In the genomic region with DNA sequence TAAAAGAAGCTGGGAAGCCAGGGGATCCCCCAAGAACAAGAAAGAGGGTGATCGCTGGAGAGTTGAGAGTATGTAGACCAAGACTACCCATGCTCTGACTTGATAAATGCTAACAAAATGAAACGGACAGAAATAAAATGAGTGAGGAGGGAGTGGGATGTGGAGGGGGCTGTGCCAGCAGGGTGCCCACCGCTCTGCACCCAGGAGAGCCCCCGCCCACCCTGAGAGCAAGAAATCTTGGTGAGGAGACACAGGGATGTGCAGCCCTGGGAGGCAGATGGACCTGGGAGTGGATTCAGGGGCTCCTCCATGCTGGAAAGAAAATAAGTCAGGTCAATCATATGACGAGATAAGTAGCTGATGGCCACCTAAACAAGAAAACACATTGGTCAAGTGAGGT, we compare ENCODE assay signal across 39 cellular contexts.
"Had no signal": no experiment of that assay in that cellular context is flagged by ENCODE, and none has a peak within 500 bp of the region (broad histone marks: within the 10 kb centered on the region; RNA-seq: fewer than 3 reads in every experiment).

No MANE protein-coding gene starts in this region.

- ATAC-seq: activated naive CD4-positive, alpha-beta T cell treated with anti-CD3 and anti-CD28 coated beads, Interleukin-2, amount 50 U/mL, for 72 hours; activated naive CD8-positive, alpha-beta T cell treated with anti-CD3 and anti-CD28 coated beads, Interleukin-2, amount 50 U/mL, for 24 hours; activated T-cell treated with anti-CD3 and anti-CD28 coated beads, Interleukin-2, amount 50 U/mL, for 4 hours; activated T-cell treated with anti-CD3 and anti-CD28 coated beads, Interleukin-2, amount 50 U/mL, for 72 hours; activated T-helper 17 cell treated with anti-CD3 and anti-CD28 coated beads, Interleukin-2, amount 50 U/mL, for 72 hours; body of pancreas had no signal

- H3K27ac Mint-ChIP-seq: activated naive CD4-positive, alpha-beta T cell treated with anti-CD3 and anti-CD28 coated beads for 36 hours; activated naive CD4-positive, alpha-beta T cell treated with anti-CD3 and anti-CD28 coated beads, Interleukin-2, amount 10 ng/mL, durations not matched to agents 7 days and 5 days; activated naive CD4-positive, alpha-beta T cell treated with anti-CD3 and anti-CD28 coated beads, Interleukin-2, amount 50 U/mL, for 24 hours; activated naive CD4-positive, alpha-beta T cell treated with anti-CD3 and anti-CD28 coated beads, Interleukin-2, amount 50 U/mL, for 72 hours; activated naive CD8-positive, alpha-beta T cell; activated naive CD8-positive, alpha-beta T cell treated with anti-CD3 and anti-CD28 coated beads for 36 hours; activated naive CD8-positive, alpha-beta T cell treated with anti-CD3 and anti-CD28 coated beads, Interleukin-2, amount 10 ng/mL, durations not matched to agents 7 days and 5 days; activated naive CD8-positive, alpha-beta T cell treated with anti-CD3 and anti-CD28 coated beads, Interleukin-2, amount 50 U/mL, for 24 hours; activated T-cell treated with anti-CD3 and anti-CD28 coated beads, Interleukin-2, amount 50 U/mL, for 24 hours; activated T-cell treated with anti-CD3 and anti-CD28 coated beads, Interleukin-2, amount 50 U/mL, for 72 hours; activated T-helper 1 cell treated with anti-CD3 and anti-CD28 coated beads, Interleukin-12 subunit alpha, Interleukin-12 subunit beta, Interleukin-2, Interleukin-4 antibody, amounts not matched to agents 30 ng/mL and 10 ng/mL and 1 ng/mL, durations not matched to agents 14 hours and 24 hours and 36 hours; activated T-helper 17 cell treated with anti-CD3 and anti-CD28 coated beads, Interleukin-2, amount 50 U/mL, for 72 hours; activated T-helper 2 cell treated with anti-CD3 and anti-CD28 coated beads, Interferon-gamma antibody, Interleukin-2, Interleukin-4, amounts not matched to agents 10 μg/mL and 5 μg/mL and 100 μg/mL, durations not matched to agents 14 hours and 24 hours and 36 hours; brain had no signal

- H3K4me1 Mint-ChIP-seq: activated naive CD4-positive, alpha-beta T cell treated with anti-CD3 and anti-CD28 coated beads, Interleukin-2, amount 10 ng/mL, durations not matched to agents 7 days and 5 days; activated naive CD4-positive, alpha-beta T cell treated with anti-CD3 and anti-CD28 coated beads, Interleukin-2, amount 50 U/mL, for 24 hours; activated naive CD8-positive, alpha-beta T cell treated with anti-CD3 and anti-CD28 coated beads for 36 hours; activated naive CD8-positive, alpha-beta T cell treated with anti-CD3 and anti-CD28 coated beads, Interleukin-2, amount 10 ng/mL, durations not matched to agents 7 days and 5 days; activated T-helper 17 cell treated with anti-CD3 and anti-CD28 coated beads, Interleukin-2, amount 50 U/mL, for 72 hours had no signal

- H3K9me3 ChIP-seq: adrenal gland, ascending aorta, body of pancreas, breast epithelium had no signal

- H3K27me3 ChIP-seq: adrenal gland, ascending aorta, body of pancreas, brain microvascular endothelial cell, cardiac muscle cell had no signal

- H3K27ac ChIP-seq: adrenal gland, ascending aorta, body of pancreas, brain microvascular endothelial cell, breast epithelium, cardiac muscle cell had no signal

- H3K9me3 Mint-ChIP-seq: activated naive CD4-positive, alpha-beta T cell treated with anti-CD3 and anti-CD28 coated beads for 36 hours; activated naive CD4-positive, alpha-beta T cell treated with anti-CD3 and anti-CD28 coated beads, Interleukin-2, amount 10 ng/mL, durations not matched to agents 7 days and 5 days; activated naive CD4-positive, alpha-beta T cell treated with anti-CD3 and anti-CD28 coated beads, Interleukin-2, amount 50 U/mL, for 24 hours; activated T-cell treated with anti-CD3 and anti-CD28 coated beads, Interleukin-2, amount 50 U/mL, for 4 hours; activated T-helper 1 cell treated with anti-CD3 and anti-CD28 coated beads, Interleukin-12 subunit alpha, Interleukin-12 subunit beta, Interleukin-2, Interleukin-4 antibody, amounts not matched to agents 30 ng/mL and 10 ng/mL and 1 ng/mL, durations not matched to agents 14 hours and 24 hours and 36 hours; activated T-helper 2 cell treated with anti-CD3 and anti-CD28 coated beads, Interferon-gamma antibody, Interleukin-2, Interleukin-4, amounts not matched to agents 10 μg/mL and 5 μg/mL and 100 μg/mL, durations not matched to agents 14 hours and 24 hours and 36 hours had no signal

- H3K36me3 ChIP-seq: adrenal gland, ascending aorta, brain microvascular endothelial cell, breast epithelium, cardiac muscle cell had no signal

- H3K4me1 ChIP-seq: adrenal gland, ascending aorta, body of pancreas, breast epithelium had no signal

- H3K4me3 Mint-ChIP-seq: activated naive CD4-positive, alpha-beta T cell treated with anti-CD3 and anti-CD28 coated beads for 36 hours; activated naive CD4-positive, alpha-beta T cell treated with anti-CD3 and anti-CD28 coated beads, Interleukin-2, amount 10 ng/mL, durations not matched to agents 7 days and 5 days; activated naive CD4-positive, alpha-beta T cell treated with anti-CD3 and anti-CD28 coated beads, Interleukin-2, amount 50 U/mL, for 24 hours; activated naive CD8-positive, alpha-beta T cell; activated naive CD8-positive, alpha-beta T cell treated with anti-CD3 and anti-CD28 coated beads for 36 hours; activated naive CD8-positive, alpha-beta T cell treated with anti-CD3 and anti-CD28 coated beads, Interleukin-2, amount 10 ng/mL, durations not matched to agents 7 days and 5 days; activated naive CD8-positive, alpha-beta T cell treated with anti-CD3 and anti-CD28 coated beads, Interleukin-2, amount 50 U/mL, for 24 hours; activated T-cell treated with anti-CD3 and anti-CD28 coated beads, Interleukin-2, amount 50 U/mL, for 24 hours; activated T-cell treated with anti-CD3 and anti-CD28 coated beads, Interleukin-2, amount 50 U/mL, for 4 hours; activated T-cell treated with anti-CD3 and anti-CD28 coated beads, Interleukin-2, amount 50 U/mL, for 72 hours; activated T-helper 1 cell treated with anti-CD3 and anti-CD28 coated beads, Interleukin-12 subunit alpha, Interleukin-12 subunit beta, Interleukin-2, Interleukin-4 antibody, amounts not matched to agents 30 ng/mL and 10 ng/mL and 1 ng/mL, durations not matched to agents 14 hours and 24 hours and 36 hours; activated T-helper 17 cell treated with anti-CD3 and anti-CD28 coated beads, Interleukin-2, amount 50 U/mL, for 72 hours; brain; central memory CD8-positive, alpha-beta T cell had no signal

- H3K4me3 ChIP-seq: adrenal gland, ascending aorta, body of pancreas, breast epithelium, cardiac muscle cell had no signal

- H3K36me3 Mint-ChIP-seq: activated naive CD4-positive, alpha-beta T cell treated with anti-CD3 and anti-CD28 coated beads, Interleukin-2, amount 10 ng/mL, durations not matched to agents 7 days and 5 days; activated naive CD4-positive, alpha-beta T cell treated with anti-CD3 and anti-CD28 coated beads, Interleukin-2, amount 50 U/mL, for 24 hours; activated naive CD8-positive, alpha-beta T cell; activated naive CD8-positive, alpha-beta T cell treated with anti-CD3 and anti-CD28 coated beads, Interleukin-2, amount 10 ng/mL, durations not matched to agents 7 days and 5 days; brain had no signal

- H3K27me3 Mint-ChIP-seq: activated naive CD4-positive, alpha-beta T cell treated with anti-CD3 and anti-CD28 coated beads, Interleukin-2, amount 10 ng/mL, durations not matched to agents 7 days and 5 days; activated naive CD4-positive, alpha-beta T cell treated with anti-CD3 and anti-CD28 coated beads, Interleukin-2, amount 50 U/mL, for 24 hours had no signal

- DNase-seq: activated effector memory CD4-positive, alpha-beta T cell treated with anti-CD3 and anti-CD28 coated beads, Interleukin-2, amount 50 U/mL, for 16 hours; activated effector memory CD4-positive, alpha-beta T cell treated with Interleukin-2 at 50 U/mL for 16 hours; activated gamma-delta T cell; activated gamma-delta T cell treated with Interleukin-2 at 50 U/mL for 16 hours; activated naive CD4-positive, alpha-beta T cell; activated naive CD4-positive, alpha-beta T cell treated with anti-CD3 and anti-CD28 coated beads for 36 hours; activated naive CD4-positive, alpha-beta T cell treated with anti-CD3 and anti-CD28 coated beads, Interleukin-2, amount 10 ng/mL, durations not matched to agents 7 days and 5 days; activated naive CD4-positive, alpha-beta T cell treated with anti-CD3 and anti-CD28 coated beads, Interleukin-2, amount 50 U/mL, for 16 hours; activated naive CD4-positive, alpha-beta T cell treated with Interleukin-2 at 50 U/mL for 16 hours; activated naive CD8-positive, alpha-beta T cell treated with anti-CD3 and anti-CD28 coated beads for 36 hours; activated naive CD8-positive, alpha-beta T cell treated with anti-CD3 and anti-CD28 coated beads, Interleukin-2, amount 10 ng/mL, durations not matched to agents 7 days and 5 days; activated naive CD8-positive, alpha-beta T cell treated with anti-CD3 and anti-CD28 coated beads, Interleukin-2, amount 50 U/mL, for 24 hours; activated T-cell treated with anti-CD3 and anti-CD28 coated beads for 4 hours; activated T-cell treated with anti-CD3 and anti-CD28 coated beads, Interleukin-2, amount 50 U/mL, for 1 hour; activated T-cell treated with anti-CD3 and anti-CD28 coated beads, Interleukin-2, amount 50 U/mL, for 24 hours; activated T-cell treated with anti-CD3 and anti-CD28 coated beads, Interleukin-2, amount 50 U/mL, for 4 hours; activated T-cell treated with anti-CD3 and anti-CD28 coated beads, Interleukin-2, amount 50 U/mL, for 48 hours; activated T-cell treated with anti-CD3 and anti-CD28 coated beads, Interleukin-2, amount 50 U/mL, for 72 hours; amniotic stem cell; amygdala; anterior cingulate cortex; aorta; body of pancreas; brain microvascular endothelial cell; caudate nucleus; central memory CD4-positive, alpha-beta T cell; cerebellar nuclear complex had no signal
